In genomic region chr11:33257897-33258630, GRCh38 we compare ENCODE assay signal across 8 cellular contexts. TPM values are rescaled to one million over a fixed set of nuclear protein-coding genes. Genes with fewer than 3 reads are reported as not detected.
DNase-seq lines count a peak whose midpoint lies in the region; ATAC-seq lines count a peak whose summit lies in the region.

No MANE protein-coding gene starts in this region.

- H3K27me3 ChIP-seq in HUES6 (ENCODE audit: control insufficient read depth, insufficient read depth, low read length) (no peaks in the 10 kb centered on the region), esophagus (ENCODE audit: control insufficient read depth in 1 of 2, insufficient read depth in 2 of 2, low read length in 2 of 2) (no peaks in the 10 kb centered on the region), muscle layer of colon (ENCODE audit: control insufficient read depth in 1 of 2, insufficient read depth in 2 of 2, low read length in 2 of 2) (no peaks in the 10 kb centered on the region)

- no peaks in the 10 kb centered on the region for H3K9me3 ChIP-seq in HUES6 (ENCODE audit: control insufficient read depth, insufficient read depth, low read depth, low read length)
- H3K9me3 ChIP-seq in esophagus (ENCODE audit: control insufficient read depth in 2 of 2, insufficient read depth in 1 of 2, low read depth in 1 of 2, low read length in 1 of 2): no peaks in the 10 kb centered on the region
- H3K9me3 ChIP-seq in muscle layer of colon (ENCODE audit: low read length): no peaks in the 10 kb centered on the region

- WGBS in esophagus, 2 donors: 0 to 1% methylated on average over 77 to 83 of the region's 83 CpGs

- H3K4me3 ChIP-seq in HUES6 (ENCODE audit: low read depth, low read length) (peak overlapping the region; percentile 98), esophagus (ENCODE audit: low read depth in 1 of 2, low read length in 2 of 2) (peak overlapping the region; percentile 85 to 90), muscle layer of colon (ENCODE audit: low read depth in 1 of 2, low read length in 2 of 2) (peak overlapping the region; percentile 84 to 98)

- peak; percentile 39 for ATAC-seq in GM21423 (IDR thresholded peaks at IDR 0.05; ENCODE audit: unreplicated experiment)

- DNase-seq in DMS 273 (lab: John Stamatoyannopoulos, UW; ENCODE audit: unreplicated experiment) (peak; percentile 87), OCI-M1 (lab: John Stamatoyannopoulos, UW) (peak; percentile 90)
- DNase-seq in activated T-cell treated with anti-CD3 and anti-CD28 coated beads, Interleukin-2, amount 50 U/mL, for 1 hour: peak; percentile 78
- DNase-seq in stimulated activated CD8-positive, alpha-beta memory T cell treated with anti-CD3 and anti-CD28 coated beads, Interleukin-7, amount 100 ng/mL, for 1 hour (ENCODE audit: low read depth in 2 of 2): peak; percentile 29 to 49

- no peaks in the 10 kb centered on the region for H3K36me3 ChIP-seq in HUES6 (ENCODE audit: control insufficient read depth, insufficient read depth, low read length)
- H3K36me3 ChIP-seq in esophagus (ENCODE audit: control insufficient read depth in 2 of 2, insufficient read depth in 2 of 2, low read length in 1 of 2): no peaks in the 10 kb centered on the region
- no peaks in the 10 kb centered on the region for H3K36me3 ChIP-seq in muscle layer of colon (ENCODE audit: insufficient read depth, low read length)

- peak overlapping the region; percentile 98 for H3K9ac ChIP-seq in HUES6 (ENCODE audit: low read length)
- peak overlapping the region; percentile 68 for H3K9ac ChIP-seq in muscle layer of colon (ENCODE audit: low read length)

- H3K4me1 ChIP-seq in HUES6 (ENCODE audit: control insufficient read depth, insufficient read depth, low read length): peaks cover 11% of the 10 kb centered on the region; the same call in 1 of the 2 replicates
- H3K4me1 ChIP-seq in esophagus (ENCODE audit: control insufficient read depth in 2 of 2, insufficient read depth in 2 of 2, low read length in 1 of 2): no peaks in the 10 kb centered on the region
- H3K4me1 ChIP-seq in muscle layer of colon (ENCODE audit: insufficient read depth, low read length): peaks cover 36% of the 10 kb centered on the region

- H3K27ac ChIP-seq in HUES6 (ENCODE audit: low read depth, low read length): peak overlapping the region; percentile 95
- H3K27ac ChIP-seq in esophagus (ENCODE audit: low read depth in 2 of 2, low read length in 1 of 2): peak overlapping the region; percentile 99 to 100
- peak overlapping the region; percentile 99 for H3K27ac ChIP-seq in muscle layer of colon (ENCODE audit: low read depth, low read length)

RNA-seq across cellular contexts. Expression of gene HIPK3, which starts 0.9 kb away (rescaled TPM):
- 10 to 100 TPM in 1 of 2 donors, 1 to 10 TPM in 1; 8.8 to 13.8 TPM for polyA plus RNA-seq in esophagus

Comparison
In these comparisons a context has a peak if more than half of its experiments do, and no peak if none do; other contexts are left out.
1. Peak in every context shown above with its lines: DNase-seq, ATAC-seq, H3K4me3 ChIP-seq and H3K27ac ChIP-seq.
2. DNase-seq: peak in every context shown above with its lines; median percentile 90 in OCI-M1; 87 in DMS 273; 78 in activated T-cell treated with anti-CD3 and anti-CD28 coated beads, Interleukin-2, amount 50 U/mL, for 1 hour; 39 in stimulated activated CD8-positive, alpha-beta memory T cell treated with anti-CD3 and anti-CD28 coated beads, Interleukin-7, amount 100 ng/mL, for 1 hour.